ENCODE assay signal across 2 cellular contexts in genomic region chr15:79208179-79208578, GRCh38.
TF ChIP-seq lines count a peak whose summit lies in the region.

No MANE protein-coding gene starts in this region.

TF ChIP-seq in liver, 16 proteins besides CTCF, POLR2A, EP300 and RAD21:
- TF ChIP-seq, protein P1, sequence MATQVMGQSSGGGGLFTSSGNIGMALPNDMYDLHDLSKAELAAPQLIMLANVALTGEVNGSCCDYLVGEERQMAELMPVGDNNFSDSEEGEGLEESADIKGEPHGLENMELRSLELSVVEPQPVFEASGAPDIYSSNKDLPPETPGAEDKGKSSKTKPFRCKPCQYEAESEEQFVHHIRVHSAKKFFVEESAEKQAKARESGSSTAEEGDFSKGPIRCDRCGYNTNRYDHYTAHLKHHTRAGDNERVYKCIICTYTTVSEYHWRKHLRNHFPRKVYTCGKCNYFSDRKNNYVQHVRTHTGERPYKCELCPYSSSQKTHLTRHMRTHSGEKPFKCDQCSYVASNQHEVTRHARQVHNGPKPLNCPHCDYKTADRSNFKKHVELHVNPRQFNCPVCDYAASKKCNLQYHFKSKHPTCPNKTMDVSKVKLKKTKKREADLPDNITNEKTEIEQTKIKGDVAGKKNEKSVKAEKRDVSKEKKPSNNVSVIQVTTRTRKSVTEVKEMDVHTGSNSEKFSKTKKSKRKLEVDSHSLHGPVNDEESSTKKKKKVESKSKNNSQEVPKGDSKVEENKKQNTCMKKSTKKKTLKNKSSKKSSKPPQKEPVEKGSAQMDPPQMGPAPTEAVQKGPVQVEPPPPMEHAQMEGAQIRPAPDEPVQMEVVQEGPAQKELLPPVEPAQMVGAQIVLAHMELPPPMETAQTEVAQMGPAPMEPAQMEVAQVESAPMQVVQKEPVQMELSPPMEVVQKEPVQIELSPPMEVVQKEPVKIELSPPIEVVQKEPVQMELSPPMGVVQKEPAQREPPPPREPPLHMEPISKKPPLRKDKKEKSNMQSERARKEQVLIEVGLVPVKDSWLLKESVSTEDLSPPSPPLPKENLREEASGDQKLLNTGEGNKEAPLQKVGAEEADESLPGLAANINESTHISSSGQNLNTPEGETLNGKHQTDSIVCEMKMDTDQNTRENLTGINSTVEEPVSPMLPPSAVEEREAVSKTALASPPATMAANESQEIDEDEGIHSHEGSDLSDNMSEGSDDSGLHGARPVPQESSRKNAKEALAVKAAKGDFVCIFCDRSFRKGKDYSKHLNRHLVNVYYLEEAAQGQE (IDR thresholded peaks at IDR 0.05) = peak; percentile 48
- no peak for TF ChIP-seq FOXA1 (IDR thresholded peaks at IDR 0.05)
TF ChIP-seq in liver: peak in this region for 1.

TF ChIP-seq in HEK293T, 16 proteins besides CTCF, POLR2A, EP300 and RAD21 (continued from another document):
- TF ChIP-seq, protein P2, sequence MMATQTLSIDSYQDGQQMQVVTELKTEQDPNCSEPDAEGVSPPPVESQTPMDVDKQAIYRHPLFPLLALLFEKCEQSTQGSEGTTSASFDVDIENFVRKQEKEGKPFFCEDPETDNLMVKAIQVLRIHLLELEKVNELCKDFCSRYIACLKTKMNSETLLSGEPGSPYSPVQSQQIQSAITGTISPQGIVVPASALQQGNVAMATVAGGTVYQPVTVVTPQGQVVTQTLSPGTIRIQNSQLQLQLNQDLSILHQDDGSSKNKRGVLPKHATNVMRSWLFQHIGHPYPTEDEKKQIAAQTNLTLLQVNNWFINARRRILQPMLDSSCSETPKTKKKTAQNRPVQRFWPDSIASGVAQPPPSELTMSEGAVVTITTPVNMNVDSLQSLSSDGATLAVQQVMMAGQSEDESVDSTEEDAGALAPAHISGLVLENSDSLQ (IDR thresholded peaks at IDR 0.05) = no peak
- TF ChIP-seq FOXM1 (IDR thresholded peaks at IDR 0.05; ENCODE audit: borderline replicate concordance) (no peak), SP1 (IDR thresholded peaks at IDR 0.05) (no peak), ARNT (IDR thresholded peaks at IDR 0.05) (no peak), L3MBTL2 (conservative IDR thresholded peaks at IDR 0.05) (no peak), FOXA1 (IDR thresholded peaks at IDR 0.05) (no peak), ZNF384 (IDR thresholded peaks at IDR 0.05) (no peak), TARDBP (IDR thresholded peaks at IDR 0.05) (no peak), SUZ12 (IDR thresholded peaks at IDR 0.05) (no peak), ELF4 (IDR thresholded peaks at IDR 0.05) (no peak), HDGF (IDR thresholded peaks at IDR 0.05; ENCODE audit: borderline replicate concordance) (no peak), BHLHE40 (IDR thresholded peaks at IDR 0.05; ENCODE audit: borderline replicate concordance) (no peak), FOXK2 (IDR thresholded peaks at IDR 0.05) (no peak)
